ENCODE assay signal across 11 cellular contexts in the genomic region with DNA sequence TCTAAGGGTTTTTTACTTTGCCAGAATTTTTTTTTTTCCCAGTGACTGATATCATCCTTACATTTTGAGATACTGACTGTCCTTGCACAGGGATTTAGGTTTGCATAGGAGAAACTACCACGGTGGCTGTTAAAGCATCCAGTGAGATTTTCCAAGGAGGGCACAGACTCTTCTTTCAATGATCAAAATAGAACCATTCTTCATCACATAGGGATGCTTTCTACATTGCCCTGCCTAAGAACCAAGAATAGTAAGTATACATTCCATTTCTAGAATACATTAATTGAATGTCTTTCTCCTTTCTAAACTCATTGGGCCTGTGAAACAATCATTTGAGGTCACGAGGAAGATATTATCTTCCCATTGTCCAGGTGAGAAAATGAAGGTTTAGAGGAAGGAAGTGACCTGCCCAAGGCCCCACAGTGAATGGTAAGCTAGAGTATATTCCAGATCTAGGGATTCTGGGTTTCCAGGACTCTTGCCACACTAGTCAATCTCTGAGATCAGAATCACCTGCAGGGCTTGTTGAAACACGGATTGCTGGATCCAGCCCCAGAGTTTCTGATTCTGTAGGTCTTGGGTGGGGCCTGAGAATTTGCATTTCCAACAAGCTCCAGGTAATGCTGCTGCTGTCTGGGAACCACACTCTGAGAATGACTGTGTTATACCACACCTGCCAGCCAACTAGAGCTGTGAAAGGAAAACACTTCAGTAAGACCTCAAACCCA. TPM values are rescaled to one million over a fixed set of nuclear protein-coding genes. Genes with fewer than 3 reads are reported as not detected.
A peak's percentile ranks its signal among the peaks of the same experiment; 100 is the strongest.
DNase-seq lines count a peak whose midpoint lies in the region; ATAC-seq and TF ChIP-seq lines count a peak whose summit lies in the region.
"Had no signal": no experiment of that assay in that cellular context is flagged by ENCODE, and none has a peak within 500 bp of the region (broad histone marks: within the 10 kb centered on the region; RNA-seq: fewer than 3 reads in every experiment).

No MANE protein-coding gene starts in this region.

- intact Hi-C loops in colonic mucosa (cut with DNase I) = no loop called here

- peaks cover 31% of the 10 kb centered on the region for H3F3A ChIP-seq in MM.1S (ENCODE audit: insufficient read depth, low read length)

- H4K20me1 ChIP-seq in MM.1S (ENCODE audit: insufficient read depth, low read length) = no peaks in the 10 kb centered on the region

- H2AFZ ChIP-seq in MM.1S (ENCODE audit: low read length) = no peak overlapping the region

- H3K27me3 ChIP-seq in MM.1S (replicated peaks; ENCODE audit: insufficient read depth, low read length) = no peaks in the 10 kb centered on the region
- H3K27me3 ChIP-seq in colonic mucosa = no peaks in the 10 kb centered on the region
- H3K27me3 ChIP-seq: sigmoid colon had no signal

- H3K36me3 ChIP-seq in MM.1S (replicated peaks; ENCODE audit: insufficient read depth, low read length) (no peaks in the 10 kb centered on the region), colonic mucosa (no peaks in the 10 kb centered on the region)
- H3K36me3 ChIP-seq: sigmoid colon had no signal

- ATAC-seq in GM18511 (IDR thresholded peaks at IDR 0.05; ENCODE audit: unreplicated experiment) (peak; percentile 5), GM21786 (IDR thresholded peaks at IDR 0.05; ENCODE audit: unreplicated experiment) (peak; percentile 18)

- peak overlapping the region; percentile 23 for H3K4me3 ChIP-seq in MM.1S (ENCODE audit: low read length)
- H3K4me3 ChIP-seq in colonic mucosa = no peak overlapping the region
- H3K4me3 ChIP-seq: sigmoid colon had no signal

- H3K9ac ChIP-seq in MM.1S (ENCODE audit: low read length) = peak overlapping the region; percentile 38
- H3K9ac ChIP-seq in colonic mucosa (ENCODE audit: low read depth in 2 of 2, low read length in 2 of 2) = no peak overlapping the region

- H3K4me2 ChIP-seq in MM.1S (ENCODE audit: low read depth, low read length) = peak overlapping the region; percentile 70

- no peak for TF ChIP-seq CTCF in MM.1S (IDR thresholded peaks at IDR 0.05; ENCODE audit: low read length)
- no peak for TF ChIP-seq CTCF in colonic mucosa (IDR thresholded peaks at IDR 0.05)

- H3K27ac ChIP-seq in MM.1S (ENCODE audit: low read length) = peak overlapping the region; percentile 84
- H3K27ac ChIP-seq in colonic mucosa = no peak overlapping the region
- H3K27ac ChIP-seq: sigmoid colon, VCaP had no signal

- no peaks in the 10 kb centered on the region for H3K9me2 ChIP-seq in MM.1S (replicated peaks; ENCODE audit: insufficient read depth, low read length)

- DNase-seq in MM.1S (peak; percentile 70), islet precursor cell (peak; percentile 48), UCSD-AML1 (lab: John Stamatoyannopoulos, UW; ENCODE audit: unreplicated experiment) (no peak), NCI-H1436 (lab: John Stamatoyannopoulos, UW) (no peak), colonic mucosa (no peak), midbrain (lab: John Stamatoyannopoulos, UW) (no peak)
- DNase-seq: NCI-H748 treated with DMSO at 0.1 percent for 48 hours, sigmoid colon had no signal

- no peaks in the 10 kb centered on the region for H3K9me3 ChIP-seq in MM.1S (replicated peaks; ENCODE audit: insufficient read depth, low read length)
- no peaks in the 10 kb centered on the region for H3K9me3 ChIP-seq in colonic mucosa
- H3K9me3 ChIP-seq: sigmoid colon had no signal

- no peaks in the 10 kb centered on the region for H3K79me2 ChIP-seq in MM.1S (ENCODE audit: low read length)

- peaks cover 31% of the 10 kb centered on the region for H3K4me1 ChIP-seq in MM.1S (ENCODE audit: low read length)
- no peaks in the 10 kb centered on the region for H3K4me1 ChIP-seq in colonic mucosa
- H3K4me1 ChIP-seq: sigmoid colon had no signal

RNA-seq across cellular contexts. Expression of a gene that starts 17.7 kb away (rescaled TPM):
- 1 to 10 TPM; 1.5 to 3.5 TPM for total RNA-seq in colonic mucosa

Comparison
In these comparisons a context has a peak if more than half of its experiments do, and no peak if none do; other contexts are left out.
1. DNase-seq: peak in MM.1S (single experiment) and islet precursor cell (single experiment); none in UCSD-AML1 (single experiment), NCI-H1436 (single experiment), colonic mucosa (single experiment) and midbrain (single experiment).